ENCODE assay signal across 1 cellular context in the genomic region with DNA sequence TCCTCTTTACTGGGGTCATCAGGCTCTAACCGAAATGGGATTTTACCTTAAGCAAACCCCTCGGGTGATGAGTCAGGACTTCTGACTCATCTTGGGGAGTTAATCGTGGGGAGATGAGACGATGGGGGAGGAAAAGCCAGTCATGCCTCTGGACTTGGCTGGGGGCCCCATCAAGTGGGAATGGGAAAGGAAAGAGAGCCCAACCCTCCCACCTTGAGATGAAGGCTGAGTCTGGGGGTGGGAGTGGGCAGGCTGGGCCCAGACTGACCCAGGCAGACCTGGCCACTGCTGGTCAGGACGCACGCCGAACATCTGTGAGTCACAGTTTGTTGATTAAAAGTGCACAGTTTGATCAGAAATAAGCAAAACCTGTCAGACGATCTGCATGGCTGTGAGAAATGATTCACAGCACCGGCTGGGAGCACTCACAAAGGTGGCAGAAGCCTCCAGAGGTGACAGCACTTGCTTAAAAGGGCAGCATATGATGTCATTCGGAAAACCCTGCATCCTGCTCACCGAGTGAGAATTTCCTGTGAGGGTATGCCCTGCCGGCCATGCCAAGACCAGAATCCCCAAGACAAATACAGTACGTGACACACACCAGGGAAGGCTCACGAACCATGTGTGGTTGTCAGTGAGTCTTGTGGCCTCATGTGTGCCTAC.
TF ChIP-seq lines count a peak whose summit lies in the region.

No MANE protein-coding gene starts in this region.

TF ChIP-seq in GM12878, 131 proteins besides CTCF, POLR2A, EP300 and RAD21 (continued from another document and continues in another):
- TF ChIP-seq, protein P1, sequence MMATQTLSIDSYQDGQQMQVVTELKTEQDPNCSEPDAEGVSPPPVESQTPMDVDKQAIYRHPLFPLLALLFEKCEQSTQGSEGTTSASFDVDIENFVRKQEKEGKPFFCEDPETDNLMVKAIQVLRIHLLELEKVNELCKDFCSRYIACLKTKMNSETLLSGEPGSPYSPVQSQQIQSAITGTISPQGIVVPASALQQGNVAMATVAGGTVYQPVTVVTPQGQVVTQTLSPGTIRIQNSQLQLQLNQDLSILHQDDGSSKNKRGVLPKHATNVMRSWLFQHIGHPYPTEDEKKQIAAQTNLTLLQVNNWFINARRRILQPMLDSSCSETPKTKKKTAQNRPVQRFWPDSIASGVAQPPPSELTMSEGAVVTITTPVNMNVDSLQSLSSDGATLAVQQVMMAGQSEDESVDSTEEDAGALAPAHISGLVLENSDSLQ (IDR thresholded peaks at IDR 0.05), result peak; percentile 66
- TF ChIP-seq GABPA (IDR thresholded peaks at IDR 0.05; ENCODE audit: low read depth) (peak; percentile 73), ATF7 (IDR thresholded peaks at IDR 0.05; ENCODE audit: low read depth) (peak; percentile 97), JUNB (IDR thresholded peaks at IDR 0.05) (peak; percentile 90), IRF4 (IDR thresholded peaks at IDR 0.05; ENCODE audit: low read depth, low read length) (no peak), TCF3 (IDR thresholded peaks at IDR 0.05; ENCODE audit: borderline replicate concordance, insufficient read depth, low read depth, low read length) (peak; percentile 94), BCL11A (IDR thresholded peaks at IDR 0.05; ENCODE audit: low read depth, low read length) (peak; percentile 76; the same call in 1 of the 2 replicates), CHD1 (IDR thresholded peaks at IDR 0.05; ENCODE audit: low read depth, low read length) (no peak), FOXM1 (IDR thresholded peaks at IDR 0.05; ENCODE audit: low read depth, low read length) (peak; percentile 90; the same call in 1 of the 2 replicates), ZBED1 (IDR thresholded peaks at IDR 0.05; ENCODE audit: borderline replicate concordance) (peak; percentile 80), KDM1A (IDR thresholded peaks at IDR 0.05; ENCODE audit: borderline replicate concordance) (no peak), IKZF2 (IDR thresholded peaks at IDR 0.05) (peak; percentile 70 to 71), POU2F2 (IDR thresholded peaks at IDR 0.05; ENCODE audit: borderline replicate concordance, low read depth, low read length) (0 out of 3 replicates have a peak, but pooled peaks have one; percentile 49), BACH1 (IDR thresholded peaks at IDR 0.05; ENCODE audit: borderline replicate concordance) (0 out of 2 replicates have a peak, but pooled peaks have one; percentile 28), TCF12 (IDR thresholded peaks at IDR 0.05; ENCODE audit: low read depth, low read length) (peak; percentile 95), SUPT20H (IDR thresholded peaks at IDR 0.05; ENCODE audit: borderline replicate concordance, control insufficient read depth, low read depth, low read length) (no peak), ASH2L (IDR thresholded peaks at IDR 0.05; ENCODE audit: borderline replicate concordance, low read depth) (peak; percentile 38; the same call in 1 of the 2 replicates), ESRRA (IDR thresholded peaks at IDR 0.05; ENCODE audit: low read length) (no peak), TAF1 (IDR thresholded peaks at IDR 0.05; ENCODE audit: borderline replicate concordance, low read depth, low read length) (no peak), SUZ12 (IDR thresholded peaks at IDR 0.05; ENCODE audit: unreplicated experiment) (no peak), SRF (IDR thresholded peaks at IDR 0.05; ENCODE audit: low read depth in 2 of 2, low read length in 2 of 2) (peak in 1 of 2 experiments; percentile 63; a peak in 2 of 4 replicates), E2F4 (IDR thresholded peaks at IDR 0.05; ENCODE audit: low read depth, low read length) (no peak), SP1 (IDR thresholded peaks at IDR 0.05; ENCODE audit: low read depth, low read length) (peak; percentile 22), MTA2 (IDR thresholded peaks at IDR 0.05; ENCODE audit: low read depth) (peak; percentile 61; the same call in 1 of the 2 replicates), GATAD2B (conservative IDR thresholded peaks at IDR 0.05; ENCODE audit: low read depth) (peak; percentile 16; the same call in 1 of the 2 replicates), ZNF24 (IDR thresholded peaks at IDR 0.05) (no peak), CEBPZ (IDR thresholded peaks at IDR 0.05; ENCODE audit: low read depth, low read length) (no peak), FOS (IDR thresholded peaks at IDR 0.05; ENCODE audit: borderline replicate concordance, extremely low read depth, insufficient read length) (no peak), EED (IDR thresholded peaks at IDR 0.05; ENCODE audit: low read depth) (peak; percentile 88), PML (IDR thresholded peaks at IDR 0.05; ENCODE audit: low read length) (peak; percentile 67; the same call in 1 of the 2 replicates), PAX5 (IDR thresholded peaks at IDR 0.05; ENCODE audit: borderline replicate concordance, low read depth, low read length) (0 out of 2 replicates have a peak, but pooled peaks have one; percentile 11), NFXL1 (IDR thresholded peaks at IDR 0.05; ENCODE audit: borderline replicate concordance) (0 out of 2 replicates have a peak, but pooled peaks have one; percentile 6), MEF2A (IDR thresholded peaks at IDR 0.05; ENCODE audit: insufficient read depth, low read depth, low read length) (peak; percentile 80), EGR1 (IDR thresholded peaks at IDR 0.05; ENCODE audit: borderline replicate concordance in 1 of 2, low read depth in 2 of 2, low read length in 2 of 2) (no peak), BCL3 (IDR thresholded peaks at IDR 0.05; ENCODE audit: borderline replicate concordance, insufficient read depth, low read depth, low read length, poor library complexity, severe bottlenecking) (no peak), ETV6 (conservative IDR thresholded peaks at IDR 0.05 in 1 of 2, IDR thresholded peaks at IDR 0.05 in 1 of 2; ENCODE audit: borderline replicate concordance in 1 of 2, low read depth in 1 of 2) (peak in 1 of 2 experiments; percentile 63; a peak in 1 of 4 replicates), CHD4 (IDR thresholded peaks at IDR 0.05) (no peak), RUNX3 (IDR thresholded peaks at IDR 0.05; ENCODE audit: low read length) (peak; percentile 66; the same call in 1 of the 2 replicates), NFIC (IDR thresholded peaks at IDR 0.05; ENCODE audit: low read depth, low read length) (peak; percentile 90; the same call in 1 of the 2 replicates), IKZF1 (conservative IDR thresholded peaks at IDR 0.05) (peak; percentile 80), NR2F1 (conservative IDR thresholded peaks at IDR 0.05) (peak; percentile 85), ATF2 (IDR thresholded peaks at IDR 0.05; ENCODE audit: low read length) (peak; percentile 94), CREM (IDR thresholded peaks at IDR 0.05; ENCODE audit: low read depth) (peak; percentile 85), YBX1 (IDR thresholded peaks at IDR 0.05) (no peak)
- TF ChIP-seq, protein P2, sequence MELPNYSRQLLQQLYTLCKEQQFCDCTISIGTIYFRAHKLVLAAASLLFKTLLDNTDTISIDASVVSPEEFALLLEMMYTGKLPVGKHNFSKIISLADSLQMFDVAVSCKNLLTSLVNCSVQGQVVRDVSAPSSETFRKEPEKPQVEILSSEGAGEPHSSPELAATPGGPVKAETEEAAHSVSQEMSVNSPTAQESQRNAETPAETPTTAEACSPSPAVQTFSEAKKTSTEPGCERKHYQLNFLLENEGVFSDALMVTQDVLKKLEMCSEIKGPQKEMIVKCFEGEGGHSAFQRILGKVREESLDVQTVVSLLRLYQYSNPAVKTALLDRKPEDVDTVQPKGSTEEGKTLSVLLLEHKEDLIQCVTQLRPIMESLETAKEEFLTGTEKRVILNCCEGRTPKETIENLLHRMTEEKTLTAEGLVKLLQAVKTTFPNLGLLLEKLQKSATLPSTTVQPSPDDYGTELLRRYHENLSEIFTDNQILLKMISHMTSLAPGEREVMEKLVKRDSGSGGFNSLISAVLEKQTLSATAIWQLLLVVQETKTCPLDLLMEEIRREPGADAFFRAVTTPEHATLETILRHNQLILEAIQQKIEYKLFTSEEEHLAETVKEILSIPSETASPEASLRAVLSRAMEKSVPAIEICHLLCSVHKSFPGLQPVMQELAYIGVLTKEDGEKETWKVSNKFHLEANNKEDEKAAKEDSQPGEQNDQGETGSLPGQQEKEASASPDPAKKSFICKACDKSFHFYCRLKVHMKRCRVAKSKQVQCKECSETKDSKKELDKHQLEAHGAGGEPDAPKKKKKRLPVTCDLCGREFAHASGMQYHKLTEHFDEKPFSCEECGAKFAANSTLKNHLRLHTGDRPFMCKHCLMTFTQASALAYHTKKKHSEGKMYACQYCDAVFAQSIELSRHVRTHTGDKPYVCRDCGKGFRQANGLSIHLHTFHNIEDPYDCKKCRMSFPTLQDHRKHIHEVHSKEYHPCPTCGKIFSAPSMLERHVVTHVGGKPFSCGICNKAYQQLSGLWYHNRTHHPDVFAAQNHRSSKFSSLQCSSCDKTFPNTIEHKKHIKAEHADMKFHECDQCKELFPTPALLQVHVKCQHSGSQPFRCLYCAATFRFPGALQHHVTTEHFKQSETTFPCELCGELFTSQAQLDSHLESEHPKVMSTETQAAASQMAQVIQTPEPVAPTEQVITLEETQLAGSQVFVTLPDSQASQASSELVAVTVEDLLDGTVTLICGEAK (IDR thresholded peaks at IDR 0.05; ENCODE audit: borderline replicate concordance), result peak; percentile 22; the same call in 1 of the 2 replicates
- TF ChIP-seq, protein P3, sequence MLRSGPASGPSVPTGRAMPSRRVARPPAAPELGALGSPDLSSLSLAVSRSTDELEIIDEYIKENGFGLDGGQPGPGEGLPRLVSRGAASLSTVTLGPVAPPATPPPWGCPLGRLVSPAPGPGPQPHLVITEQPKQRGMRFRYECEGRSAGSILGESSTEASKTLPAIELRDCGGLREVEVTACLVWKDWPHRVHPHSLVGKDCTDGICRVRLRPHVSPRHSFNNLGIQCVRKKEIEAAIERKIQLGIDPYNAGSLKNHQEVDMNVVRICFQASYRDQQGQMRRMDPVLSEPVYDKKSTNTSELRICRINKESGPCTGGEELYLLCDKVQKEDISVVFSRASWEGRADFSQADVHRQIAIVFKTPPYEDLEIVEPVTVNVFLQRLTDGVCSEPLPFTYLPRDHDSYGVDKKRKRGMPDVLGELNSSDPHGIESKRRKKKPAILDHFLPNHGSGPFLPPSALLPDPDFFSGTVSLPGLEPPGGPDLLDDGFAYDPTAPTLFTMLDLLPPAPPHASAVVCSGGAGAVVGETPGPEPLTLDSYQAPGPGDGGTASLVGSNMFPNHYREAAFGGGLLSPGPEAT (IDR thresholded peaks at IDR 0.05; ENCODE audit: low read depth), result peak; percentile 28; the same call in 1 of the 2 replicates
